Comparison of ENCODE assay signal across 9 cellular contexts in the genomic region with DNA sequence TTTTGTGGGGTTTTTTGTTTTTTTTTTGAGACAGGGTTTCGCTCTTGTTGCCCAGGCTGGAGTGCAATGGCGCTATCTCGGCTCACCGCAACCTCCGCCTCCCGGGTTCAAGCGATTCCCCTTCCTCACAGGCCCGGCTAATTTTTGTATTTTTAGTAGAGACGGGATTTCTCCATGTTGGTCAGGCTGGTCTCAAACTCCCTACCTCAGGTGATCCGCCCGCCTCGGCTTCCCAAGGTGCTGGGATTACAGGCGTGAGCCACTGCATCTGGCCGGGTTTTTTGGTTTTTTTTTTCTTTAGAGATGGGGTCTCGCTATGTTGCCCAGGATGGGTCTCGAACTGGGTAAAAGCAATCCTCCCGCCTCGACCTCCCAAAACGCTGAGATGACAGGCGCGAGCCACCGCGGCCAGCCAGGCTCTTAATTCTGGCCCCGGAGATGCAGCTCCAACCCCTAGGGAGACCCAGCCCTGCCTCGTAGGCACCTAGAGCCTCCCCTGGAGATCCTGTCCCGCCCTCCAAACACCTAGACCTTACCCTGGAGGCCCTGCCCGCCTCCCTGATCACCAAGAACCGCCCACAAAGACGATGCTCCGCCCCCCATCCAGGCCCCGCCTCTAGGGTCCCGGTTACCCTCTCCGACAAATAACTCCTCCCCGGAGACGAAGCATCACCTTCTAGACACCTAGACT. TPM values are rescaled to one million over a fixed set of nuclear protein-coding genes. Genes with fewer than 3 reads are reported as not detected.
DNase-seq lines count a peak whose midpoint lies in the region; ATAC-seq and TF ChIP-seq lines count a peak whose summit lies in the region.
"Not testable (repeated sequence)": the region's sequence is repeated elsewhere in the genome, so short reads cannot be mapped to it uniquely, and the experiment has no call there.
"Had no signal": no experiment of that assay in that cellular context is flagged by ENCODE, and none has a peak within 500 bp of the region (broad histone marks: within the 10 kb centered on the region; RNA-seq: fewer than 3 reads in every experiment).

No MANE protein-coding gene starts in this region.

- H3K36me3 ChIP-seq in Caco-2 (ENCODE audit: control insufficient read depth, insufficient read depth, low read length); esophagus muscularis mucosa; lower lobe of right lung; gastrocnemius medialis: not testable (repeated sequence)
- H3K36me3 ChIP-seq in suprapubic skin, result peaks cover 13% of the 10 kb centered on the region

- H3K4me1 Mint-ChIP-seq in Caco-2 (ENCODE audit: low read depth, unreplicated experiment), result not testable (repeated sequence)
- peaks cover 27% of the 10 kb centered on the region for H3K4me1 Mint-ChIP-seq in activated CD4-positive, alpha-beta T cell treated with anti-CD3 and anti-CD28 coated beads for 36 hours
- peaks cover 20% of the 10 kb centered on the region for H3K4me1 Mint-ChIP-seq in activated naive CD8-positive, alpha-beta T cell treated with anti-CD3 and anti-CD28 coated beads, Interleukin-2, amount 10 ng/mL, durations not matched to agents 7 days and 5 days

- not testable (repeated sequence) for TF ChIP-seq EP300 in esophagus muscularis mucosa (IDR thresholded peaks at IDR 0.05); suprapubic skin (IDR thresholded peaks at IDR 0.05)

- TSS peak; percentile 65 for BruUV-seq in Caco-2 (replicated peaks; lab: Mats Ljungman, UMichigan)

- peak overlapping the region; percentile 35 for H3K4me3 ChIP-seq in Caco-2 (ENCODE audit: low read depth, low read length)
- H3K4me3 ChIP-seq in Jurkat, Clone E6-1 (ENCODE audit: low read length), result peak overlapping the region; percentile 74
- peak overlapping the region; percentile 36 to 60 (median 55) for H3K4me3 ChIP-seq in esophagus muscularis mucosa
- peak overlapping the region; percentile 48 for H3K4me3 ChIP-seq in lower lobe of right lung
- peak overlapping the region in 3 of 4 donors; percentile 34 to 54 (median 51) for H3K4me3 ChIP-seq in gastrocnemius medialis
- H3K4me3 ChIP-seq in suprapubic skin, result peak overlapping the region; percentile 25

- not testable (repeated sequence) for H3K27me3 ChIP-seq in Caco-2 (replicated peaks; ENCODE audit: control insufficient read depth, insufficient read depth, low read length); lower lobe of right lung (ENCODE audit: low read depth); suprapubic skin
- H3K27me3 ChIP-seq in esophagus muscularis mucosa (peaks cover 0 to 47% (median 7%) of the 10 kb centered on the region in 4 donors), gastrocnemius medialis (peaks cover 11 to 17% (median 16%) of the 10 kb centered on the region in 3 donors)

- in situ Hi-C loops in gastrocnemius medialis (cut with MboI; ENCODE audit: low sequenced_read_pairs in 4 of 4), result not testable (repeated sequence)

- WGBS in esophagus muscularis mucosa, result 40% methylated on average over 35 of the region's 35 CpGs
- 57% methylated on average over 29 of the region's 35 CpGs for WGBS in suprapubic skin

- intact Hi-C loops in Caco-2 (cut with micrococcal nuclease; ENCODE audit: unreplicated experiment); esophagus muscularis mucosa (cut with DNase I); lower lobe of right lung (cut with DNase I): not testable (repeated sequence)
- intact Hi-C loops in activated CD4-positive, alpha-beta T cell treated with anti-CD3 and anti-CD28 coated beads for 36 hours (cut with DNase I, micrococcal nuclease), result loop anchor here (1.0 to 5.0 kb wide), 22 partner anchors 9 to 1573 kb away; a partner anchor contains a TSS
- intact Hi-C loops in gastrocnemius medialis (cut with DNase I; ENCODE audit: low total_unique reads), result loop anchor here (1.0 kb wide), 1 partner anchor 13 kb away; no protein-coding TSS in a partner anchor

- TF ChIP-seq CTCF in Caco-2 (IDR thresholded peaks at IDR 0.05; ENCODE audit: insufficient read depth in 1 of 2, low read depth in 1 of 2, low read length in 1 of 2, severe bottlenecking in 1 of 2, unreplicated experiment in 1 of 2); esophagus muscularis mucosa (IDR thresholded peaks at IDR 0.05); lower lobe of right lung (IDR thresholded peaks at IDR 0.05); gastrocnemius medialis (IDR thresholded peaks at IDR 0.05 in 4 of 5, conservative IDR thresholded peaks at IDR 0.05 in 1 of 5); suprapubic skin (IDR thresholded peaks at IDR 0.05): not testable (repeated sequence)

- not testable (repeated sequence) for H3K9me3 Mint-ChIP-seq in Caco-2 (ENCODE audit: unreplicated experiment); activated CD4-positive, alpha-beta T cell treated with anti-CD3 and anti-CD28 coated beads for 36 hours (ENCODE audit: low read depth); activated naive CD8-positive, alpha-beta T cell treated with anti-CD3 and anti-CD28 coated beads, Interleukin-2, amount 10 ng/mL, durations not matched to agents 7 days and 5 days

- H3K27ac Mint-ChIP-seq in Caco-2 (ENCODE audit: unreplicated experiment), result not testable (repeated sequence)
- peak overlapping the region; percentile 94 for H3K27ac Mint-ChIP-seq in activated CD4-positive, alpha-beta T cell treated with anti-CD3 and anti-CD28 coated beads for 36 hours
- peak overlapping the region; percentile 86 for H3K27ac Mint-ChIP-seq in activated naive CD8-positive, alpha-beta T cell treated with anti-CD3 and anti-CD28 coated beads, Interleukin-2, amount 10 ng/mL, durations not matched to agents 7 days and 5 days

- H3K27ac ChIP-seq in esophagus muscularis mucosa (replicated peaks in 1 of 4), result peak overlapping the region in 3 of 4 donors; percentile 21 to 44 (median 31)
- H3K27ac ChIP-seq in lower lobe of right lung, result peak overlapping the region; percentile 24
- peak overlapping the region in 2 of 4 donors; percentile 22 to 54 for H3K27ac ChIP-seq in gastrocnemius medialis
- H3K27ac ChIP-seq in suprapubic skin, result not testable (repeated sequence)

- not testable (repeated sequence) for TF ChIP-seq POLR2A in esophagus muscularis mucosa (IDR thresholded peaks at IDR 0.05; ENCODE audit: low read depth); gastrocnemius medialis (IDR thresholded peaks at IDR 0.05); suprapubic skin (IDR thresholded peaks at IDR 0.05)

- ATAC-seq in activated CD4-positive, alpha-beta T cell treated with anti-CD3 and anti-CD28 coated beads for 36 hours; activated naive CD8-positive, alpha-beta T cell treated with anti-CD3 and anti-CD28 coated beads, Interleukin-2, amount 10 ng/mL, durations not matched to agents 7 days and 5 days (ENCODE audit: low read depth); lower lobe of right lung; gastrocnemius medialis: not testable (repeated sequence)

- DNase-seq in Caco-2, result peak in 1 of 2 experiments; percentile 62
- DNase-seq in Jurkat, Clone E6-1 (ENCODE audit: low read depth, low spot score); esophagus muscularis mucosa (ENCODE audit: extremely low spot score); lower lobe of right lung; gastrocnemius medialis; suprapubic skin (ENCODE audit: low spot score in 2 of 2): not testable (repeated sequence)
- DNase-seq in activated CD4-positive, alpha-beta T cell treated with anti-CD3 and anti-CD28 coated beads for 36 hours, result peak; percentile 75
- DNase-seq in activated naive CD8-positive, alpha-beta T cell treated with anti-CD3 and anti-CD28 coated beads, Interleukin-2, amount 10 ng/mL, durations not matched to agents 7 days and 5 days, result peak; percentile 51

- CTCF ChIA-PET in Caco-2 (lab: Charles Lee); activated CD4-positive, alpha-beta T cell treated with anti-CD3 and anti-CD28 coated beads for 36 hours (lab: Charles Lee): not testable (repeated sequence)

- POLR2A ChIA-PET in Caco-2 (lab: Charles Lee); activated CD4-positive, alpha-beta T cell treated with anti-CD3 and anti-CD28 coated beads for 36 hours (lab: Charles Lee): not testable (repeated sequence)
- POLR2A ChIA-PET in activated naive CD8-positive, alpha-beta T cell treated with anti-CD3 and anti-CD28 coated beads, Interleukin-2, amount 10 ng/mL, durations not matched to agents 7 days and 5 days (lab: Charles Lee), result interaction anchor here (1.9 to 4.1 kb wide), 2 partner anchors 14 to 25 kb away, joined by 8 to 30 read pairs; a partner anchor contains a TSS

- H3K4me3 Mint-ChIP-seq in Caco-2 (ENCODE audit: unreplicated experiment), result peak overlapping the region; percentile 54
- peak overlapping the region; percentile 93 for H3K4me3 Mint-ChIP-seq in activated CD4-positive, alpha-beta T cell treated with anti-CD3 and anti-CD28 coated beads for 36 hours
- H3K4me3 Mint-ChIP-seq in activated naive CD8-positive, alpha-beta T cell treated with anti-CD3 and anti-CD28 coated beads, Interleukin-2, amount 10 ng/mL, durations not matched to agents 7 days and 5 days, result peak overlapping the region; percentile 86

- H3K36me3 Mint-ChIP-seq in Caco-2 (ENCODE audit: insufficient read depth, unreplicated experiment), result peaks cover 55% of the 10 kb centered on the region
- peaks cover 11% of the 10 kb centered on the region for H3K36me3 Mint-ChIP-seq in activated CD4-positive, alpha-beta T cell treated with anti-CD3 and anti-CD28 coated beads for 36 hours (ENCODE audit: low read depth)
- not testable (repeated sequence) for H3K36me3 Mint-ChIP-seq in activated naive CD8-positive, alpha-beta T cell treated with anti-CD3 and anti-CD28 coated beads, Interleukin-2, amount 10 ng/mL, durations not matched to agents 7 days and 5 days

- H3K9me3 ChIP-seq in Caco-2, esophagus muscularis mucosa, lower lobe of right lung, gastrocnemius medialis, suprapubic skin: not testable (repeated sequence)

- not testable (repeated sequence) for H3K27me3 Mint-ChIP-seq in Caco-2 (ENCODE audit: insufficient read depth, unreplicated experiment); activated CD4-positive, alpha-beta T cell treated with anti-CD3 and anti-CD28 coated beads for 36 hours; activated naive CD8-positive, alpha-beta T cell treated with anti-CD3 and anti-CD28 coated beads, Interleukin-2, amount 10 ng/mL, durations not matched to agents 7 days and 5 days

- not testable (repeated sequence) for H3K4me1 ChIP-seq in Caco-2
- H3K4me1 ChIP-seq in esophagus muscularis mucosa (peaks cover 20 to 30% (median 26%) of the 10 kb centered on the region in 4 donors), lower lobe of right lung (peaks cover 13% of the 10 kb centered on the region), gastrocnemius medialis (peaks cover 0 to 13% of the 10 kb centered on the region in 2 donors), suprapubic skin (peaks cover 17% of the 10 kb centered on the region)

RNA-seq across cellular contexts. Expression of a gene that starts 9.5 kb away (rescaled TPM):
- total RNA-seq in Caco-2 (2022), result 70.7 and 71.6 TPM in 2 replicates
- 0.88 TPM for polyA plus RNA-seq in Jurkat, Clone E6-1 (2012; ENCODE audit: insufficient read depth, insufficient read length)
- total RNA-seq in activated CD4-positive, alpha-beta T cell treated with anti-CD3 and anti-CD28 coated beads for 36 hours, result 10 to 100 TPM; 11.0 to 11.5 TPM
- total RNA-seq in activated naive CD8-positive, alpha-beta T cell treated with anti-CD3 and anti-CD28 coated beads, Interleukin-2, amount 10 ng/mL, durations not matched to agents 7 days and 5 days, result 1 to 10 TPM; 8.4 to 8.8 TPM
- 1 to 10 TPM in 2 of 4 donors, under 1 TPM in 1, not detected in 1; 0.52 to 3.3 (median 1.7) TPM for total RNA-seq in esophagus muscularis mucosa
- 11.8 TPM for total RNA-seq in lower lobe of right lung
- 1 to 10 TPM in 2 of 4 donors, under 1 TPM in 1, not detected in 1; 0.94 to 2.1 (median 1.3) TPM for total RNA-seq in gastrocnemius medialis
- total RNA-seq in suprapubic skin, result 10 to 100 TPM; 67.0 to 93.1 (median 87.2) TPM

RNA-seq across cellular contexts. Expression of a gene that starts 14.2 kb away (rescaled TPM):
- total RNA-seq in Caco-2 (2022) (34.9 and 35.7 TPM in 2 replicates), esophagus muscularis mucosa (1 to 10 TPM; 5.3 to 9.2 (median 7.6) TPM), lower lobe of right lung (41.2 TPM), gastrocnemius medialis (1 to 10 TPM; 2.7 to 3.1 (median 3.0) TPM), suprapubic skin (1 to 10 TPM; 6.5 to 9.5 (median 8.9) TPM)
- polyA plus RNA-seq in Jurkat, Clone E6-1 (2012; ENCODE audit: insufficient read depth, insufficient read length), result 45.0 TPM
- 10 to 100 TPM; 12.6 to 18.0 TPM for total RNA-seq in activated CD4-positive, alpha-beta T cell treated with anti-CD3 and anti-CD28 coated beads for 36 hours
- 10 to 100 TPM; 23.7 to 26.2 TPM for total RNA-seq in activated naive CD8-positive, alpha-beta T cell treated with anti-CD3 and anti-CD28 coated beads, Interleukin-2, amount 10 ng/mL, durations not matched to agents 7 days and 5 days

RNA-seq across cellular contexts. Expression of a gene that starts 24.7 kb away (rescaled TPM):
- 9.0 and 15.6 TPM in 2 replicates for total RNA-seq in Caco-2 (2022)
- polyA plus RNA-seq in Jurkat, Clone E6-1 (2012; ENCODE audit: insufficient read depth, insufficient read length), result 40.0 TPM
- total RNA-seq in activated CD4-positive, alpha-beta T cell treated with anti-CD3 and anti-CD28 coated beads for 36 hours, result 10 to 100 TPM; 23.1 to 25.3 TPM
- 10 to 100 TPM; 20.8 to 21.8 TPM for total RNA-seq in activated naive CD8-positive, alpha-beta T cell treated with anti-CD3 and anti-CD28 coated beads, Interleukin-2, amount 10 ng/mL, durations not matched to agents 7 days and 5 days
- total RNA-seq in esophagus muscularis mucosa, result under 1 TPM in 2 of 4 donors, not detected in 2; 0.29 to 0.50 TPM
- total RNA-seq in lower lobe of right lung, result 0.62 TPM
- total RNA-seq in gastrocnemius medialis, result not detected
- not detected for total RNA-seq in suprapubic skin

RNA-seq across cellular contexts. Expression of a gene that starts 26.9 kb away (rescaled TPM):
- total RNA-seq in Caco-2 (2022) (not detected in 2 replicates), esophagus muscularis mucosa (not detected), lower lobe of right lung (1.7 TPM), gastrocnemius medialis (not detected), suprapubic skin (not detected)
- polyA plus RNA-seq in Jurkat, Clone E6-1 (2012; ENCODE audit: insufficient read depth, insufficient read length), result 7.5 TPM
- 10 to 100 TPM; 15.8 to 16.1 TPM for total RNA-seq in activated CD4-positive, alpha-beta T cell treated with anti-CD3 and anti-CD28 coated beads for 36 hours
- 10 to 100 TPM; 49.3 to 50.5 TPM for total RNA-seq in activated naive CD8-positive, alpha-beta T cell treated with anti-CD3 and anti-CD28 coated beads, Interleukin-2, amount 10 ng/mL, durations not matched to agents 7 days and 5 days
- total RNA-seq: SK-MEL-5 had no signal

RNA-seq across cellular contexts. Expression of a gene that starts 50.1 kb away (rescaled TPM):
- 1.4 and 3.5 TPM in 2 replicates for total RNA-seq in Caco-2 (2022)
- polyA plus RNA-seq in Jurkat, Clone E6-1 (2012; ENCODE audit: insufficient read depth, insufficient read length), result not detected
- total RNA-seq in activated CD4-positive, alpha-beta T cell treated with anti-CD3 and anti-CD28 coated beads for 36 hours, result not detected
- total RNA-seq in activated naive CD8-positive, alpha-beta T cell treated with anti-CD3 and anti-CD28 coated beads, Interleukin-2, amount 10 ng/mL, durations not matched to agents 7 days and 5 days, result not detected
- not detected for total RNA-seq in esophagus muscularis mucosa
- not detected for total RNA-seq in lower lobe of right lung
- total RNA-seq in gastrocnemius medialis, result under 1 TPM in 1 of 4 donors, not detected in 3; 0.26 TPM
- not detected for total RNA-seq in suprapubic skin
